ENCODE assay signal across 8 cellular contexts in genomic region chr17:44345497-44346026, GRCh38. TPM values are rescaled to one million over a fixed set of nuclear protein-coding genes. Genes with fewer than 3 reads are reported as not detected.
DNase-seq lines count a peak whose midpoint lies in the region; ATAC-seq and TF ChIP-seq lines count a peak whose summit lies in the region.

No MANE protein-coding gene starts in this region.

- no peaks in the 10 kb centered on the region for H3K9me3 Mint-ChIP-seq in CD8-positive, alpha-beta T cell

- H3K4me3 ChIP-seq in CD8-positive, alpha-beta T cell (ENCODE audit: low read depth, low read length): peak overlapping the region; percentile 63

- peaks cover 20% of the 10 kb centered on the region for H3K4me1 Mint-ChIP-seq in CD8-positive, alpha-beta T cell (ENCODE audit: low read depth)

- no peaks in the 10 kb centered on the region for H3K9me3 ChIP-seq in CD8-positive, alpha-beta T cell (ENCODE audit: low read length)

- H3K27ac ChIP-seq in CD8-positive, alpha-beta T cell (ENCODE audit: low read depth, low read length): no peak overlapping the region

- H3K36me3 Mint-ChIP-seq in CD8-positive, alpha-beta T cell: peaks cover 4% of the 10 kb centered on the region

- CTCF ChIA-PET in CD8-positive, alpha-beta T cell (lab: Charles Lee): interaction anchor here (0.5 to 2.7 kb wide), 25 partner anchors 9 to 1144 kb away, joined by 3 to 36 read pairs (median 5); partner anchors contain the start of genes FAM171A2, SLC25A39 and TMUB2

- peak; percentile 29 for ATAC-seq in CD8-positive, alpha-beta T cell
- ATAC-seq in GM21390 (IDR thresholded peaks at IDR 0.05; ENCODE audit: unreplicated experiment) (peak; percentile 3), GM19395 (IDR thresholded peaks at IDR 0.05; ENCODE audit: unreplicated experiment) (no peak)

- H3K4me1 ChIP-seq in CD8-positive, alpha-beta T cell (ENCODE audit: insufficient read depth, low read length): peaks cover 12% of the 10 kb centered on the region

- POLR2A ChIA-PET in CD8-positive, alpha-beta T cell (lab: Charles Lee): interaction anchor here (0.5 to 2.4 kb wide), 9 partner anchors 9 to 159 kb away, joined by 3 to 10 read pairs (median 5); partner anchors contain the start of genes TMUB2 and UBTF

- H3K27me3 Mint-ChIP-seq in CD8-positive, alpha-beta T cell (ENCODE audit: low read depth): peaks cover 11% of the 10 kb centered on the region

- H3K27me3 ChIP-seq in CD8-positive, alpha-beta T cell (ENCODE audit: insufficient read depth, low read length): no peaks in the 10 kb centered on the region

- H3K36me3 ChIP-seq in CD8-positive, alpha-beta T cell (ENCODE audit: insufficient read depth, low read length): no peaks in the 10 kb centered on the region

- H3K27ac Mint-ChIP-seq in CD8-positive, alpha-beta T cell: peak overlapping the region; percentile 70

- peak; percentile 62 for TF ChIP-seq CTCF in CD8-positive, alpha-beta T cell (IDR thresholded peaks at IDR 0.05)

- peak in 5 of 7 experiments; percentile 42 to 69 (median 49) for DNase-seq in CD8-positive, alpha-beta T cell
- DNase-seq in NCI-H1105 (lab: John Stamatoyannopoulos, UW) (peak; percentile 68), T1000 (lab: John Stamatoyannopoulos, UW) (peak; percentile 28), dedifferentiated amniotic fluid mesenchymal stem cell (ENCODE audit: extremely low spot score) (peak; percentile 53), kidney tubule cell (ENCODE audit: low spot score) (peak; percentile 82)
- DNase-seq in stimulated activated CD4-positive, alpha-beta T cell treated with anti-CD3 and anti-CD28 coated beads, Interleukin-1b, Interleukin-23, amount 100 ng/mL, for 48 hours: peak; percentile 32

- H3K4me3 Mint-ChIP-seq in CD8-positive, alpha-beta T cell: peak overlapping the region; percentile 93

- intact Hi-C loops in CD8-positive, alpha-beta T cell (cut with DNase I, micrococcal nuclease): loop anchor here (1.0 to 10.0 kb wide), 6 partner anchors 18 to 281 kb away; partner anchors contain the start of genes FAM171A2 (in 1 of the 2), HROB (in 1 of the 2), LSM12 (in 1 of the 2) and RUNDC3A (in 1 of the 2)

RNA-seq across cellular contexts. Expression of gene GRN, which starts 0.5 kb away (rescaled TPM):
- 10 to 100 TPM in 1 of 2 experiments, 1 to 10 TPM in 1; 8.5 to 13.2 TPM for total RNA-seq in CD8-positive, alpha-beta T cell

RNA-seq across cellular contexts. Expression of gene FAM171A2, which starts 18.1 kb away (rescaled TPM):
- total RNA-seq in CD8-positive, alpha-beta T cell: under 1 TPM; 0.24 to 0.44 TPM

RNA-seq across cellular contexts. Expression of gene SLC25A39, which starts 20.9 kb away (rescaled TPM):
- total RNA-seq in CD8-positive, alpha-beta T cell: 10 to 100 TPM; 73.1 to 77.7 TPM

RNA-seq across cellular contexts. Expression of gene RUNDC3A, which starts 37.2 kb away (rescaled TPM):
- under 1 TPM in 1 of 2 experiments, not detected in 1; 0.19 TPM for total RNA-seq in CD8-positive, alpha-beta T cell

RNA-seq across cellular contexts. Expression of gene ITGA2B, which starts 43.9 kb away (rescaled TPM):
- 1 to 10 TPM in 1 of 2 experiments, under 1 TPM in 1; 0.28 to 1.1 TPM for total RNA-seq in CD8-positive, alpha-beta T cell

Comparison
In these comparisons a context has a peak if more than half of its experiments do, and no peak if none do; other contexts are left out.
1. DNase-seq: peak in every context shown above with its lines; median percentile 82 in kidney tubule cell; 68 in NCI-H1105; 53 in dedifferentiated amniotic fluid mesenchymal stem cell; 49 in CD8-positive, alpha-beta T cell; 32 in stimulated activated CD4-positive, alpha-beta T cell treated with anti-CD3 and anti-CD28 coated beads, Interleukin-1b, Interleukin-23, amount 100 ng/mL, for 48 hours; 28 in T1000.